Comparison of ENCODE assay signal across 1 cellular context in genomic region chr10:109784236-109784635, GRCh38.
TF ChIP-seq lines count a peak whose summit lies in the region.

No MANE protein-coding gene starts in this region.

TF ChIP-seq in SK-N-SH treated with all-trans-retinoic acid at 6 μM for 48 hours, 23 proteins besides CTCF, POLR2A, EP300 and RAD21 (continued from another document):
- TF ChIP-seq TOX (CRISPR knock-in tag; IDR thresholded peaks at IDR 0.05; ENCODE audit: borderline replicate concordance), result no peak
TF ChIP-seq in SK-N-SH treated with all-trans-retinoic acid at 6 μM for 48 hours: peak in this region for 0.
